In the genomic region with DNA sequence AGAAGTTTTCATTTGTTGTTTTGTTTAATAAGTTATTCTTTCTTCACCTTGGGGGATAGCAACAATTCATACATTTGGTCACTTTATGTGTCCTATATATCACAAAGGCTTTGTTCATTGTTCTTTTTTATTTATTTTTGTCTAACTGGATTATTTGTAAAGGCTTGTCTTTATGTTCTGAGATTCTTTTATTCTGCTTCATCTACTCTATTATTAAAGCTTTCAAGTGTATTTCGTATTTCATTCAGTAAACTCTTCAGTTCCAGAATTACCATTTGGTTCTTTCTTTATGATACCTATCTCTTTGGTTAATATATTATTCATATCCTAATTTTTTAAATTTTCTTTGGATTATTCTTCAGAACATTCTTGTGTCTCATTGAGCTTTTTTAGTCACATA, we compare ENCODE assay signal across 21 cellular contexts.
"Had no signal": no experiment of that assay in that cellular context is flagged by ENCODE, and none has a peak within 500 bp of the region (broad histone marks: within the 10 kb centered on the region; RNA-seq: fewer than 3 reads in every experiment).

No MANE protein-coding gene starts in this region.

- H3K4me2 ChIP-seq: PC-9 had no signal

- FAIRE-seq: HTR-8/SVneo had no signal

- H3K4me3 ChIP-seq: MG63, PC-9, Peyer's patch, SJCRH30 had no signal

- H3K27me3 ChIP-seq: MG63, Peyer's patch, SJCRH30 had no signal

- H2AFZ ChIP-seq: PC-9 had no signal

- DNase-seq: MG63, NCI-H1092, NCI-H1105 treated with DMSO at 0.1 percent for 48 hours, NCI-H1417 treated with DMSO at 0.1 percent for 48 hours, NCI-H146, NCI-H1694 treated with DMSO at 0.1 percent for 48 hours, NCI-H2081 treated with DMSO at 0.1 percent for 48 hours, NCI-H2171, NCI-H226, NCI-H446, NCI-H510A, NCI-H524 treated with DMSO at 0.1 percent for 48 hours, NCI-H69, NCI-H774, PC-9, Peyer's patch, SHP77 treated with DMSO at 0.1 percent for 48 hours, SJCRH30 had no signal

- H3K36me3 ChIP-seq: MG63, Peyer's patch, SJCRH30 had no signal

- H3K27ac ChIP-seq: HL-60, PC-9, Peyer's patch, SJCRH30 had no signal

- H3K4me1 ChIP-seq: Peyer's patch, SJCRH30 had no signal

- ATAC-seq: Right ventricle myocardium inferior had no signal

- H3K9me3 ChIP-seq: MG63 had no signal
